In the genomic region with DNA sequence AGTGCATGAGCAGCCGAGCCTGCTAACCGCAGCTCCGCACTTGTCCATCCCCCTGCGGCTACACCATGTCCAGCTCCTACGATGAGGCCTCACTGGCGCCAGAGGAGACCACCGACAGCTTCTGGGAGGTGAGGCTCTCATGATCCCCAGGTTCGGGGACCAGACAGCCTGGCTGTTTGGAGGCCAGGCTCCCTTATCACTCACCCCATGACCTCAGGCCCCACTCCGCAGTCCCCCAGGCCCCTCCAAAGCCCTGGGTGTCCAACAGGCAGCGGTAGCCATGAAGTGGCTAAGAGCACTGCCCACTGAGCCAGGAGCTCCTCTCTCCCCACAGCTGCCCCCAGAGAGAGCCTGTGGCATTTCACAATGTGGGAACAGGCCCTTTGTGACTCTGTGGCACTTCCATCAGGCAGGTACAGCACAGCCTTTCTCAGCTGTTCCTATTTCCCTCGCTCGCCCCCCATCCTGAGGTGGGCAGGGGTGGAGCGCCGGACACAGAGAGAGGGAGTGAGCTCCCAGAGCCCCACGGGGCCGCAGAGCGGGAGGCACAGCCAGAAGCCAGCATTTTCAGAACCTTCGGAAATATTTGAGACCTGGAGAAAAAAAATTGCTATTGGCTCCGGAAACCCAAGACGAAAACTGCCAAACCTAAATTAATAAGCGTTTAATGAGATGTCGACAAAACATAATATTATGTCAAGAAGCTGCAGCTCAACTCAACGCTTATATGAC, we compare ENCODE assay signal across 9 cellular contexts. TPM values are rescaled to one million over a fixed set of nuclear protein-coding genes. Genes with fewer than 3 reads are reported as not detected.
DNase-seq lines count a peak whose midpoint lies in the region; ATAC-seq and TF ChIP-seq lines count a peak whose summit lies in the region.
"Had no signal": no experiment of that assay in that cellular context is flagged by ENCODE, and none has a peak within 500 bp of the region (broad histone marks: within the 10 kb centered on the region; RNA-seq: fewer than 3 reads in every experiment).

No MANE protein-coding gene starts in this region.

- ATAC-seq in upper lobe of right lung (no peak), HG02759 (IDR thresholded peaks at IDR 0.05; ENCODE audit: unreplicated experiment) (no peak)

- TF ChIP-seq CTCF in choroid plexus epithelial cell (conservative IDR thresholded peaks at IDR 0.05; ENCODE audit: low read depth, low read length) (no peak), upper lobe of right lung (IDR thresholded peaks at IDR 0.05) (no peak)

- DNase-seq in activated T-cell treated with anti-CD3 and anti-CD28 coated beads, Interleukin-2, amount 50 U/mL, for 24 hours = peak; percentile 35
- DNase-seq in activated T-cell treated with anti-CD3 and anti-CD28 coated beads, Interleukin-2, amount 50 U/mL, for 48 hours = no peak
- DNase-seq in choroid plexus epithelial cell (ENCODE audit: low read depth) (no peak), upper lobe of right lung (no peak), inferior parietal cortex (ENCODE audit: extremely low spot score) (no peak), HK-2 (ENCODE audit: unreplicated experiment) (no peak)

- H3K27ac ChIP-seq in muscle layer of duodenum (ENCODE audit: low read length) = no peak overlapping the region
- H3K27ac ChIP-seq in upper lobe of right lung = peak overlapping the region; percentile 8

- H3K36me3 ChIP-seq in muscle layer of duodenum (ENCODE audit: control insufficient read depth in 1 of 2, insufficient read depth in 2 of 2, low read length in 2 of 2) (no peaks in the 10 kb centered on the region), upper lobe of right lung (no peaks in the 10 kb centered on the region)

- H3K4me1 ChIP-seq in muscle layer of duodenum (ENCODE audit: control insufficient read depth in 1 of 2, insufficient read depth in 2 of 2, low read length in 2 of 2) = peaks cover 0 to 6% of the 10 kb centered on the region in 2 donors
- H3K4me1 ChIP-seq in upper lobe of right lung = peaks cover 3% of the 10 kb centered on the region

- H3K9me3 Mint-ChIP-seq in activated T-cell treated with anti-CD3 and anti-CD28 coated beads, Interleukin-2, amount 50 U/mL, for 24 hours = no peaks in the 10 kb centered on the region
- H3K9me3 Mint-ChIP-seq: activated T-cell treated with anti-CD3 and anti-CD28 coated beads, Interleukin-2, amount 50 U/mL, for 4 hours had no signal

- H3K9me3 ChIP-seq in muscle layer of duodenum (ENCODE audit: control insufficient read depth in 1 of 2, low read length in 2 of 2) (no peaks in the 10 kb centered on the region), upper lobe of right lung (no peaks in the 10 kb centered on the region)

- H3K27me3 ChIP-seq in muscle layer of duodenum (ENCODE audit: low read depth, low read length) = no peaks in the 10 kb centered on the region
- no peaks in the 10 kb centered on the region for H3K27me3 ChIP-seq in upper lobe of right lung

- intact Hi-C loops in upper lobe of right lung (cut with DNase I) = no loop called here

- H3K4me1 Mint-ChIP-seq in activated T-cell treated with anti-CD3 and anti-CD28 coated beads, Interleukin-2, amount 50 U/mL, for 24 hours (ENCODE audit: low read depth) = peaks cover 7% of the 10 kb centered on the region

- no peaks in the 10 kb centered on the region for H3K27me3 Mint-ChIP-seq in activated T-cell treated with anti-CD3 and anti-CD28 coated beads, Interleukin-2, amount 50 U/mL, for 24 hours

- H3K4me3 ChIP-seq in choroid plexus epithelial cell (ENCODE audit: low read depth, low read length) (peak overlapping the region; percentile 46), muscle layer of duodenum (ENCODE audit: low read depth in 1 of 2, low read length in 2 of 2) (peak overlapping the region; percentile 7 to 9), upper lobe of right lung (peak overlapping the region; percentile 36)

- no peaks in the 10 kb centered on the region for H3K36me3 Mint-ChIP-seq in activated T-cell treated with anti-CD3 and anti-CD28 coated beads, Interleukin-2, amount 50 U/mL, for 24 hours (ENCODE audit: low read depth)

- no peak overlapping the region for H3K4me3 Mint-ChIP-seq in activated T-cell treated with anti-CD3 and anti-CD28 coated beads, Interleukin-2, amount 50 U/mL, for 24 hours

- no peak overlapping the region for H3K27ac Mint-ChIP-seq in activated T-cell treated with anti-CD3 and anti-CD28 coated beads, Interleukin-2, amount 50 U/mL, for 24 hours

RNA-seq across cellular contexts. Expression of a gene that starts 29.7 kb away (rescaled TPM):
- 1.3 TPM for total RNA-seq in upper lobe of right lung
